In the genomic region with DNA sequence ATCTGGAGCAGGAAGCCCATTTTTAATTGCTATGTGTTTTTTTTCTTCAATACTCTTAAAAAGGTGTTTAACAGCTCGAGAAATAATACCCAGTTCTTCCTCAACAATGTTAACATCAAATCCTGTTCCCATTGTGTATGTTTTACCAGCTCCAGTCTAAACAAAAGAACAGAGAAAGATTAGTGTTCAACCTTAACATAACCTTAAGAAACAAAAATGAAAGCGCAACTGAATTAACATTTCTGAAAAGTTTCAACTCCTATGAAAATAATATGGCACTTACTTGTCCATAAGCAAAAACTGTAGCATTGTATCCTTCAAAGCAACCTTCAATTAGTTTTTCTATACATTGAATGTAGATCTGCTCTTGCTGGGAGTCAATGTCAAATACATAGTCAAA, we compare ENCODE assay signal across 19 cellular contexts.
DNase-seq lines count a peak whose midpoint lies in the region; ATAC-seq and TF ChIP-seq lines count a peak whose summit lies in the region.
"Had no signal": no experiment of that assay in that cellular context is flagged by ENCODE, and none has a peak within 500 bp of the region (broad histone marks: within the 10 kb centered on the region; RNA-seq: fewer than 3 reads in every experiment).

No MANE protein-coding gene starts in this region.

- H3K4me3 Mint-ChIP-seq in activated naive CD4-positive, alpha-beta T cell treated with anti-CD3 and anti-CD28 coated beads, Interleukin-2, amount 10 ng/mL, durations not matched to agents 7 days and 5 days = no peak overlapping the region
- peak overlapping the region; percentile 53 for H3K4me3 Mint-ChIP-seq in natural killer cell
- H3K4me3 Mint-ChIP-seq: CD4-positive, alpha-beta memory T cell had no signal

- peak overlapping the region; percentile 58; the same call in 1 of the 2 replicates for H3K4me2 ChIP-seq in MM.1S (ENCODE audit: low read depth, low read length)

- intact Hi-C loops in natural killer cell (cut with micrococcal nuclease) (loop anchor here (5.0 kb wide), 1 partner anchor 37 kb away; no protein-coding TSS in a partner anchor), Right ventricle myocardium superior (cut with DNase I) (loop anchor here (10.0 kb wide), 1 partner anchor 75 kb away; a partner anchor contains a TSS)

- no peaks in the 10 kb centered on the region for H3K27me3 Mint-ChIP-seq in activated naive CD4-positive, alpha-beta T cell treated with anti-CD3 and anti-CD28 coated beads, Interleukin-2, amount 10 ng/mL, durations not matched to agents 7 days and 5 days
- H3K27me3 Mint-ChIP-seq in natural killer cell (ENCODE audit: low read depth in 2 of 2) = no peaks in the 10 kb centered on the region
- H3K27me3 Mint-ChIP-seq: CD4-positive, alpha-beta memory T cell had no signal

- H2AFZ ChIP-seq in MM.1S (ENCODE audit: low read length) = no peak overlapping the region

- peaks cover 28% of the 10 kb centered on the region for H3K4me1 ChIP-seq in MM.1S (ENCODE audit: low read length)
- H3K4me1 ChIP-seq: SJCRH30 had no signal

- no peaks in the 10 kb centered on the region for H4K20me1 ChIP-seq in MM.1S (ENCODE audit: insufficient read depth, low read length)

- no peak overlapping the region for H3K9ac ChIP-seq in MM.1S (ENCODE audit: low read length)

- no peaks in the 10 kb centered on the region for H3K27me3 ChIP-seq in MM.1S (replicated peaks; ENCODE audit: insufficient read depth, low read length)
- H3K27me3 ChIP-seq: SJCRH30 had no signal

- ATAC-seq in GM19467 (IDR thresholded peaks at IDR 0.05; ENCODE audit: unreplicated experiment) (peak; percentile 42), natural killer cell (no peak), Right ventricle myocardium superior (ENCODE audit: poor library complexity) (no peak)
- ATAC-seq: K562, PC-3 had no signal

- H3K36me3 ChIP-seq in MM.1S (replicated peaks; ENCODE audit: insufficient read depth, low read length) = no peaks in the 10 kb centered on the region
- H3K36me3 ChIP-seq: SJCRH30 had no signal

- peaks cover 15% of the 10 kb centered on the region for H3K36me3 Mint-ChIP-seq in activated naive CD4-positive, alpha-beta T cell treated with anti-CD3 and anti-CD28 coated beads, Interleukin-2, amount 10 ng/mL, durations not matched to agents 7 days and 5 days
- no peaks in the 10 kb centered on the region for H3K36me3 Mint-ChIP-seq in natural killer cell

- DNase-seq in activated naive CD4-positive, alpha-beta T cell treated with anti-CD3 and anti-CD28 coated beads, Interleukin-2, amount 10 ng/mL, durations not matched to agents 7 days and 5 days = no peak
- DNase-seq in activated naive CD4-positive, alpha-beta T cell treated with anti-CD3 and anti-CD28 coated beads, Interleukin-2, amount 50 U/mL, for 16 hours = no peak
- peak; percentile 78 for DNase-seq in MM.1S
- no peak for DNase-seq in natural killer cell
- DNase-seq in DMS53 treated with DMSO at 0.1 percent for 48 hours (lab: John Stamatoyannopoulos, UW; ENCODE audit: unreplicated experiment) = no peak
- DNase-seq in NCI-H2171 treated with DMSO at 0.1 percent for 48 hours (lab: John Stamatoyannopoulos, UW) = no peak
- DNase-seq in Right ventricle myocardium superior = no peak
- DNase-seq: Calu3; CD4-positive, alpha-beta memory T cell; DMS53; H7; NCI-H1417 treated with DMSO at 0.1 percent for 48 hours; NCI-H2029; NCI-H774; PC-3; SJCRH30 had no signal

- CTCF ChIA-PET in activated naive CD4-positive, alpha-beta T cell treated with anti-CD3 and anti-CD28 coated beads, Interleukin-2, amount 10 ng/mL, durations not matched to agents 7 days and 5 days (lab: Charles Lee) = no interaction called here

- peaks cover 17% of the 10 kb centered on the region for H3K4me1 Mint-ChIP-seq in activated naive CD4-positive, alpha-beta T cell treated with anti-CD3 and anti-CD28 coated beads, Interleukin-2, amount 10 ng/mL, durations not matched to agents 7 days and 5 days
- peaks cover 39 to 44% of the 10 kb centered on the region in 2 donors for H3K4me1 Mint-ChIP-seq in natural killer cell

- TF ChIP-seq CTCF in MM.1S (IDR thresholded peaks at IDR 0.05; ENCODE audit: low read length) = no peak
- TF ChIP-seq CTCF in natural killer cell (IDR thresholded peaks at IDR 0.05) = no peak

- no peaks in the 10 kb centered on the region for H3K9me3 ChIP-seq in MM.1S (replicated peaks; ENCODE audit: insufficient read depth, low read length)
- H3K9me3 ChIP-seq: SJCRH30 had no signal

- no peaks in the 10 kb centered on the region for H3K9me2 ChIP-seq in MM.1S (replicated peaks; ENCODE audit: insufficient read depth, low read length)

- H3K4me3 ChIP-seq in MM.1S (ENCODE audit: low read length) = no peak overlapping the region
- H3K4me3 ChIP-seq: K562, SJCRH30 had no signal

- H3K79me2 ChIP-seq in MM.1S (ENCODE audit: low read length) = no peaks in the 10 kb centered on the region

- peak overlapping the region; percentile 46; the same call in 1 of the 2 replicates for H3K27ac ChIP-seq in MM.1S (ENCODE audit: low read length)
- H3K27ac ChIP-seq: RWPE1, SJCRH30 had no signal

- H3F3A ChIP-seq in MM.1S (ENCODE audit: insufficient read depth, low read length) = peaks cover 20% of the 10 kb centered on the region

- peak overlapping the region; percentile 1 for H3K27ac Mint-ChIP-seq in activated naive CD4-positive, alpha-beta T cell treated with anti-CD3 and anti-CD28 coated beads, Interleukin-2, amount 10 ng/mL, durations not matched to agents 7 days and 5 days
- peak overlapping the region; percentile 60 to 82 for H3K27ac Mint-ChIP-seq in natural killer cell
- H3K27ac Mint-ChIP-seq: CD4-positive, alpha-beta memory T cell had no signal

- H3K9me3 Mint-ChIP-seq in activated naive CD4-positive, alpha-beta T cell treated with anti-CD3 and anti-CD28 coated beads, Interleukin-2, amount 10 ng/mL, durations not matched to agents 7 days and 5 days = peaks cover 3% of the 10 kb centered on the region
- H3K9me3 Mint-ChIP-seq in natural killer cell = peaks cover 2 to 3% of the 10 kb centered on the region in 2 donors
